ENCODE assay signal across 2 cellular contexts in the genomic region with DNA sequence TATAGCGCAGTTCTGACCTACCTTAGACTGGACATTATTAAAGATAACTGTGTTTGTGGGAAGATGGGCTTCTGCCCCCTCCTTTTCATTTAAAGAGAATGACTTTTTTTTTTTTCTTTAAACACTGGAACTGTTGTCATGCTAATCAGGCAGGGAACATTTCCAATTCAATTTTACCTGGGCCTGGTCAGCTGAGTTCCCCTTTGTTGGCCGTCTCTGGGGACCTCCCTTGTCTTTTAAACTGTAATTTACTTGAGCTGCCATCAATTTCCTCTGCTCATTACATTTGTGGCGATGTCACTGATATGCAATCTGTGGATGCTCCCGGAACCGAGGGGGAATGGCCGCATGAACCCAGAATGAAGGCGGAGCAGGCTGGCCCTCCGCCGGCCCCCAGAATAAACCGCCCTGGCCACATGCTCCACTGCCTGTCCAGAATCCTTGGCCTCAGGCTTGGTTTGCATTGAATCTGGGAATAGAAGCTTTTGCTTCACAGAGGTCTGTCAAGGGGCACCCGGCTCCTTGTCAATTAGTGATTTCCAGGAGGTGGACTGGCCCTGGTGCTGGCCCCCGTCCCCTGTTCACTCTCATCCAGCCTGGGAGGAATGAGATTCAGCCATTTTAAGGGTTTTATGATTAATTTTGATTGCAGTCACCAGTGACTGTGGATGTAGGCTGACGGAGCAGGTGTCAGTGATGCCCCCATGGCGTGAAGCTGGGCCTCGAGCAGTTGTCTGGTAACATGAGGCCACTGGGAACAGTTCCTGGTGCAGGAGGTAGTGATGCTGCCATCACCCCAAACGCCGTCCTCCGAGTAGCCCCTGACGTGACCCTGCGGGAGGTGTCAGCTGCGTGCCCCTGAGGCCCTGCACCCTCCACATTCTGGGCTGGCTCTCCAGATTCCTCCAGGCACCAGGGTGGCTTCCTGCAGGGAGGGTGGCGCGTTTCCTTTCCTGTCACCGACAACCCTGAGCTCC.
A peak's percentile ranks its signal among the peaks of the same experiment; 100 is the strongest.
TF ChIP-seq lines count a peak whose summit lies in the region.

No MANE protein-coding gene starts in this region.

TF ChIP-seq in GM23338, 12 proteins besides CTCF, POLR2A, EP300 and RAD21 (continues in another document):
- TF ChIP-seq NANOG (IDR thresholded peaks at IDR 0.05; ENCODE audit: borderline replicate concordance): no peak
- TF ChIP-seq, protein P1, sequence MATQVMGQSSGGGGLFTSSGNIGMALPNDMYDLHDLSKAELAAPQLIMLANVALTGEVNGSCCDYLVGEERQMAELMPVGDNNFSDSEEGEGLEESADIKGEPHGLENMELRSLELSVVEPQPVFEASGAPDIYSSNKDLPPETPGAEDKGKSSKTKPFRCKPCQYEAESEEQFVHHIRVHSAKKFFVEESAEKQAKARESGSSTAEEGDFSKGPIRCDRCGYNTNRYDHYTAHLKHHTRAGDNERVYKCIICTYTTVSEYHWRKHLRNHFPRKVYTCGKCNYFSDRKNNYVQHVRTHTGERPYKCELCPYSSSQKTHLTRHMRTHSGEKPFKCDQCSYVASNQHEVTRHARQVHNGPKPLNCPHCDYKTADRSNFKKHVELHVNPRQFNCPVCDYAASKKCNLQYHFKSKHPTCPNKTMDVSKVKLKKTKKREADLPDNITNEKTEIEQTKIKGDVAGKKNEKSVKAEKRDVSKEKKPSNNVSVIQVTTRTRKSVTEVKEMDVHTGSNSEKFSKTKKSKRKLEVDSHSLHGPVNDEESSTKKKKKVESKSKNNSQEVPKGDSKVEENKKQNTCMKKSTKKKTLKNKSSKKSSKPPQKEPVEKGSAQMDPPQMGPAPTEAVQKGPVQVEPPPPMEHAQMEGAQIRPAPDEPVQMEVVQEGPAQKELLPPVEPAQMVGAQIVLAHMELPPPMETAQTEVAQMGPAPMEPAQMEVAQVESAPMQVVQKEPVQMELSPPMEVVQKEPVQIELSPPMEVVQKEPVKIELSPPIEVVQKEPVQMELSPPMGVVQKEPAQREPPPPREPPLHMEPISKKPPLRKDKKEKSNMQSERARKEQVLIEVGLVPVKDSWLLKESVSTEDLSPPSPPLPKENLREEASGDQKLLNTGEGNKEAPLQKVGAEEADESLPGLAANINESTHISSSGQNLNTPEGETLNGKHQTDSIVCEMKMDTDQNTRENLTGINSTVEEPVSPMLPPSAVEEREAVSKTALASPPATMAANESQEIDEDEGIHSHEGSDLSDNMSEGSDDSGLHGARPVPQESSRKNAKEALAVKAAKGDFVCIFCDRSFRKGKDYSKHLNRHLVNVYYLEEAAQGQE (IDR thresholded peaks at IDR 0.05; ENCODE audit: unreplicated experiment): no peak
- TF ChIP-seq EZH2 (IDR thresholded peaks at IDR 0.05; ENCODE audit: low read depth, unreplicated experiment): no peak
- TF ChIP-seq POLR2AphosphoS5 (IDR thresholded peaks at IDR 0.05; ENCODE audit: low read depth): no peak
- TF ChIP-seq ZNF114 (CRISPR knock-in tag; IDR thresholded peaks at IDR 0.05): no peak
- TF ChIP-seq ZNF331 (CRISPR knock-in tag; IDR thresholded peaks at IDR 0.05; ENCODE audit: low read depth): no peak
- TF ChIP-seq EZH2phosphoT487 (IDR thresholded peaks at IDR 0.05; ENCODE audit: unreplicated experiment): no peak
- TF ChIP-seq, protein P2, sequence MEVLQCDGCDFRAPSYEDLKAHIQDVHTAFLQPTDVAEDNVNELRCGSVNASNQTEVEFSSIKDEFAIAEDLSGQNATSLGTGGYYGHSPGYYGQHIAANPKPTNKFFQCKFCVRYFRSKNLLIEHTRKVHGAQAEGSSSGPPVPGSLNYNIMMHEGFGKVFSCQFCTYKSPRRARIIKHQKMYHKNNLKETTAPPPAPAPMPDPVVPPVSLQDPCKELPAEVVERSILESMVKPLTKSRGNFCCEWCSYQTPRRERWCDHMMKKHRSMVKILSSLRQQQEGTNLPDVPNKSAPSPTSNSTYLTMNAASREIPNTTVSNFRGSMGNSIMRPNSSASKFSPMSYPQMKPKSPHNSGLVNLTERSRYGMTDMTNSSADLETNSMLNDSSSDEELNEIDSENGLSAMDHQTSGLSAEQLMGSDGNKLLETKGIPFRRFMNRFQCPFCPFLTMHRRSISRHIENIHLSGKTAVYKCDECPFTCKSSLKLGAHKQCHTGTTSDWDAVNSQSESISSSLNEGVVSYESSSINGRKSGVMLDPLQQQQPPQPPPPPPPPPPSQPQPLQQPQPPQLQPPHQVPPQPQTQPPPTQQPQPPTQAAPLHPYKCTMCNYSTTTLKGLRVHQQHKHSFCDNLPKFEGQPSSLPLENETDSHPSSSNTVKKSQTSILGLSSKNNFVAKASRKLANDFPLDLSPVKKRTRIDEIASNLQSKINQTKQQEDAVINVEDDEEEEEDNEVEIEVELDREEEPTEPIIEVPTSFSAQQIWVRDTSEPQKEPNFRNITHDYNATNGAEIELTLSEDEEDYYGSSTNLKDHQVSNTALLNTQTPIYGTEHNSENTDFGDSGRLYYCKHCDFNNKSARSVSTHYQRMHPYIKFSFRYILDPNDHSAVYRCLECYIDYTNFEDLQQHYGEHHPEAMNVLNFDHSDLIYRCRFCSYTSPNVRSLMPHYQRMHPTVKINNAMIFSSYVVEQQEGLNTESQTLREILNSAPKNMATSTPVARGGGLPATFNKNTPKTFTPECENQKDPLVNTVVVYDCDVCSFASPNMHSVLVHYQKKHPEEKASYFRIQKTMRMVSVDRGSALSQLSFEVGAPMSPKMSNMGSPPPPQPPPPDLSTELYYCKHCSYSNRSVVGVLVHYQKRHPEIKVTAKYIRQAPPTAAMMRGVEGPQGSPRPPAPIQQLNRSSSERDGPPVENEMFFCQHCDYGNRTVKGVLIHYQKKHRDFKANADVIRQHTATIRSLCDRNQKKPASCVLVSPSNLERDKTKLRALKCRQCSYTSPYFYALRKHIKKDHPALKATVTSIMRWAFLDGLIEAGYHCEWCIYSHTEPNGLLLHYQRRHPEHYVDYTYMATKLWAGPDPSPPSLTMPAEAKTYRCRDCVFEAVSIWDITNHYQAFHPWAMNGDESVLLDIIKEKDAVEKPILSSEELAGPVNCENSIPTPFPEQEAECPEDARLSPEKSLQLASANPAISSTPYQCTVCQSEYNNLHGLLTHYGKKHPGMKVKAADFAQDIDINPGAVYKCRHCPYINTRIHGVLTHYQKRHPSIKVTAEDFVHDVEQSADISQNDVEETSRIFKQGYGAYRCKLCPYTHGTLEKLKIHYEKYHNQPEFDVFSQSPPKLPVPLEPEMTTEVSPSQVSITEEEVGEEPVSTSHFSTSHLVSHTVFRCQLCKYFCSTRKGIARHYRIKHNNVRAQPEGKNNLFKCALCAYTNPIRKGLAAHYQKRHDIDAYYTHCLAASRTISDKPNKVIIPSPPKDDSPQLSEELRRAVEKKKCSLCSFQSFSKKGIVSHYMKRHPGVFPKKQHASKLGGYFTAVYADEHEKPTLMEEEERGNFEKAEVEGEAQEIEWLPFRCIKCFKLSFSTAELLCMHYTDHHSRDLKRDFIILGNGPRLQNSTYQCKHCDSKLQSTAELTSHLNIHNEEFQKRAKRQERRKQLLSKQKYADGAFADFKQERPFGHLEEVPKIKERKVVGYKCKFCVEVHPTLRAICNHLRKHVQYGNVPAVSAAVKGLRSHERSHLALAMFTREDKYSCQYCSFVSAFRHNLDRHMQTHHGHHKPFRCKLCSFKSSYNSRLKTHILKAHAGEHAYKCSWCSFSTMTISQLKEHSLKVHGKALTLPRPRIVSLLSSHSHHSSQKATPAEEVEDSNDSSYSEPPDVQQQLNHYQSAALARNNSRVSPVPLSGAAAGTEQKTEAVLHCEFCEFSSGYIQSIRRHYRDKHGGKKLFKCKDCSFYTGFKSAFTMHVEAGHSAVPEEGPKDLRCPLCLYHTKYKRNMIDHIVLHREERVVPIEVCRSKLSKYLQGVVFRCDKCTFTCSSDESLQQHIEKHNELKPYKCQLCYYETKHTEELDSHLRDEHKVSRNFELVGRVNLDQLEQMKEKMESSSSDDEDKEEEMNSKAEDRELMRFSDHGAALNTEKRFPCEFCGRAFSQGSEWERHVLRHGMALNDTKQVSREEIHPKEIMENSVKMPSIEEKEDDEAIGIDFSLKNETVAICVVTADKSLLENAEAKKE (CRISPR knock-in tag; IDR thresholded peaks at IDR 0.05): no peak
- no peak for TF ChIP-seq CREB1 (CRISPR knock-in tag; IDR thresholded peaks at IDR 0.05; ENCODE audit: low read depth)
- no peak for TF ChIP-seq JUNB (IDR thresholded peaks at IDR 0.05; ENCODE audit: unreplicated experiment)
- TF ChIP-seq STAT1 (IDR thresholded peaks at IDR 0.05; ENCODE audit: unreplicated experiment): no peak

TF ChIP-seq in H1, 55 proteins besides CTCF, POLR2A, EP300 and RAD21:
- no peak for TF ChIP-seq HDAC2 (IDR thresholded peaks at IDR 0.05; ENCODE audit: borderline replicate concordance in 1 of 2, low read depth in 2 of 2, low read length in 2 of 2)
- TF ChIP-seq, protein P3, sequence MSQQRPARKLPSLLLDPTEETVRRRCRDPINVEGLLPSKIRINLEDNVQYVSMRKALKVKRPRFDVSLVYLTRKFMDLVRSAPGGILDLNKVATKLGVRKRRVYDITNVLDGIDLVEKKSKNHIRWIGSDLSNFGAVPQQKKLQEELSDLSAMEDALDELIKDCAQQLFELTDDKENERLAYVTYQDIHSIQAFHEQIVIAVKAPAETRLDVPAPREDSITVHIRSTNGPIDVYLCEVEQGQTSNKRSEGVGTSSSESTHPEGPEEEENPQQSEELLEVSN (IDR thresholded peaks at IDR 0.05): peak; percentile 17
- TF ChIP-seq TAF7 (optimal IDR thresholded peaks at IDR 0.05; ENCODE audit: borderline replicate concordance, low read depth, low read length): peak; percentile 32
